ENCODE assay signal across 8 cellular contexts in the genomic region with DNA sequence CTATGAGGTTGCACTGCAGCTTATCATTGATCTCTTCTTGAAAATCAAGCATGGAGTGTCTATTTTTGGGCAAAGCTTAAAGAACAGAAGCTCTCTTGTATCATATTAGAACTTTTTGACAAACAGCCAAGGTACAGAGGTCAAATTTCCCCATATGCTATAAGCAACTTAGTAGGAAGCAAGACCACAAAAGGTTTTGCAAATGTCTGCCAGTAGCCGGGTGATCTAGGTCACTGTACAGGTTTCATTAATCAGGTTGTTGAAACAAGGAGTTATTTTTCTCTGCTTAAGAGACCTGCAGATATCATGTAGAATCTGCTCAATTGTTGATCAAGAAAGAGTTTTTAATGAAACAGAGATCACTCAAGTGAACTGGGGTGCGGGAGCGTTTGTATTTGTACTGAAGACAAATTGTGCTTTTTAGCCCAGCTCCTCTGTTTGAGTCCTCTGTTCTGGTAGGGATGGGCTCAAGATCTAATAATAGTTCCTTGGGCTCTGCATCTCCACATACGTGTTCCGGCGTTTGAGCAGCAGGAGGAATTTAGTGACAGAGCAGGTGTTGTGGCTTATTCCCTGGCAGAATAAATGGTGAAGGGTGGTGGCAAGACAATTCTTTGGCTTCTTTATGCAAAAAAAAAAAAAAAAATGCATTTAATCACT. TPM values are rescaled to one million over a fixed set of nuclear protein-coding genes. Genes with fewer than 3 reads are reported as not detected.
DNase-seq lines count a peak whose midpoint lies in the region; ATAC-seq, FAIRE-seq and TF ChIP-seq lines count a peak whose summit lies in the region.

No MANE protein-coding gene starts in this region.

- H3K9me3 ChIP-seq in skeletal muscle tissue (ENCODE audit: control insufficient read depth in 3 of 3, low read length in 3 of 3) = no peaks in the 10 kb centered on the region

- peaks cover 16 to 22% (median 21%) of the 10 kb centered on the region in 3 donors for H3K4me1 ChIP-seq in skeletal muscle tissue (ENCODE audit: control insufficient read depth in 3 of 3, insufficient read depth in 3 of 3, low read length in 3 of 3)

- ATAC-seq in GM18868 (IDR thresholded peaks at IDR 0.05; ENCODE audit: unreplicated experiment) (no peak), HG02973 (IDR thresholded peaks at IDR 0.05; ENCODE audit: unreplicated experiment) (no peak)

- peak; percentile 86 for DNase-seq in AG09309 (ENCODE audit: low read depth)
- no peak for DNase-seq in GM19239 (ENCODE audit: insufficient read length, low spot score)
- DNase-seq in UCSD-AML1 (lab: John Stamatoyannopoulos, UW; ENCODE audit: unreplicated experiment) = peak; percentile 20
- peak; percentile 84 to 86 for DNase-seq in foreskin fibroblast
- no peak for DNase-seq in HTR-8/SVneo (ENCODE audit: insufficient read length, low spot score)

- peak overlapping the region; percentile 83 for H3K27ac ChIP-seq in skeletal muscle tissue (ENCODE audit: low read depth, low read length)

- H3K4me3 ChIP-seq in AG09309 (ENCODE audit: control insufficient read depth, low read depth, low read length) = peak overlapping the region; percentile 11; the same call in 1 of the 2 replicates
- H3K4me3 ChIP-seq in foreskin fibroblast (ENCODE audit: low read depth in 1 of 2, low read length in 2 of 2) = peak overlapping the region; percentile 23 to 68
- peak overlapping the region; percentile 15 to 100 (median 97) for H3K4me3 ChIP-seq in skeletal muscle tissue (ENCODE audit: low read length in 3 of 3)

- H3K36me3 ChIP-seq in skeletal muscle tissue (ENCODE audit: control insufficient read depth in 3 of 3, insufficient read depth in 3 of 3, low read length in 3 of 3) = peaks cover 13 to 22% (median 13%) of the 10 kb centered on the region in 3 donors

- FAIRE-seq in GM19239 (lab: Jason Lieb, UNC) = peak; percentile 26
- no peak for FAIRE-seq in HTR-8/SVneo (lab: Jason Lieb, UNC)

- TF ChIP-seq CTCF in AG09309 (IDR thresholded peaks at IDR 0.05; ENCODE audit: control insufficient read depth, insufficient read depth, low read depth, low read length, missing control alignments) (no peak), foreskin fibroblast (IDR thresholded peaks at IDR 0.05; ENCODE audit: low read depth, low read length) (no peak)

- peak overlapping the region in 2 of 3 donors; percentile 70 to 75 for H3K9ac ChIP-seq in skeletal muscle tissue (ENCODE audit: low read depth in 1 of 3, low read length in 3 of 3)

- no peaks in the 10 kb centered on the region for H3K27me3 ChIP-seq in skeletal muscle tissue (ENCODE audit: control insufficient read depth in 3 of 3, insufficient read depth in 3 of 3, low read length in 3 of 3)

RNA-seq across cellular contexts. Expression of gene CITED2, which starts 4.3 kb away (rescaled TPM):
- total RNA-seq in skeletal muscle tissue = 41.8 TPM

Comparison
In these comparisons a context has a peak if more than half of its experiments do, and no peak if none do; other contexts are left out.
1. DNase-seq: peak in AG09309 (single experiment), UCSD-AML1 (single experiment) and foreskin fibroblast (2 of 2); none in GM19239 (single experiment) and HTR-8/SVneo (single experiment).
2. H3K4me3 ChIP-seq: peak in every context shown above with its lines; median percentile 97 in skeletal muscle tissue; 46 in foreskin fibroblast; 11 in AG09309.